Comparison of ENCODE assay signal across 12 cellular contexts in the genomic region with DNA sequence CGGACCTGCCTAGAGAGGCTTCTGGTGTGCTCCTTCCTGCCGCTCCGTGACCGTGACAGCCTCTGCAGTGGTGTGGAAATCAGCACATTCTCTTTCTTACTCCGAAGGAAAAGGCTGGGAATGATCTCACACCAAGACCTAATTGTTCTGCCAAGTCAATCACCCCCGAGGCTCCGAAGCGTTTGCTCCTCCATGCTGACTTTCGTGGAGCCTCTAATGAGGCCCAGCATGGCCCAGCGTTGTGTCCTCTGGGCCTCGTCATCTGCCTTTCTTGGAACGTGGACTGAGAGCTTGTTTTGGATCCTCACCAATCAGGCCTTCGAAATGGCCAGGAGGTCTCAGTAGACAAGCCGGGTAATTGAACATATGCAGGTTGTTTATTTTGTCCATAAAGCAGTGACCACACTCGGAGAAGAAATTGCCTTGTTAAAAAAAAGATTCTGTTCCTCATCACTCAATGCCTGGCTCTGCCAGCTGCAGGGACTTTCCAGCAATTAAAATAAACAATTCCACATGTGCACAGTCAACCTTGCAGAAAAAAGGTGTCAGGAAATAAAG.
A peak's percentile ranks its signal among the peaks of the same experiment; 100 is the strongest.
DNase-seq lines count a peak whose midpoint lies in the region; ATAC-seq, FAIRE-seq and TF ChIP-seq lines count a peak whose summit lies in the region.
"Had no signal": no experiment of that assay in that cellular context is flagged by ENCODE, and none has a peak within 500 bp of the region (broad histone marks: within the 10 kb centered on the region; RNA-seq: fewer than 3 reads in every experiment).

No MANE protein-coding gene starts in this region.

- H3K27me3 ChIP-seq in GM23338 (ENCODE audit: insufficient read depth) (no peaks in the 10 kb centered on the region), suprapubic skin (no peaks in the 10 kb centered on the region)
- H3K27me3 ChIP-seq: right lobe of liver had no signal

- no peak for ATAC-seq in GM23338
- ATAC-seq: right lobe of liver had no signal

- H3K9me3 Mint-ChIP-seq in GM23338 = no peaks in the 10 kb centered on the region
- H3K9me3 Mint-ChIP-seq in activated naive CD4-positive, alpha-beta T cell treated with anti-CD3 and anti-CD28 coated beads for 36 hours = no peaks in the 10 kb centered on the region
- peaks cover 0 to 1% (median 0%) of the 10 kb centered on the region in 7 donors for H3K9me3 Mint-ChIP-seq in CD14-positive monocyte
- H3K9me3 Mint-ChIP-seq: T-helper 1 cell treated with Interleukin-12 subunit alpha and Interleukin-12 subunit beta and Interleukin-4 antibody, amounts not matched to agents 30 μg/mL and 1 μg/mL, for 36 hours had no signal

- no peak overlapping the region for H3K27ac Mint-ChIP-seq in GM23338
- H3K27ac Mint-ChIP-seq in activated naive CD4-positive, alpha-beta T cell treated with anti-CD3 and anti-CD28 coated beads for 36 hours = no peak overlapping the region
- no peak overlapping the region for H3K27ac Mint-ChIP-seq in CD14-positive monocyte
- H3K27ac Mint-ChIP-seq: T-helper 1 cell treated with Interleukin-12 subunit alpha and Interleukin-12 subunit beta and Interleukin-4 antibody, amounts not matched to agents 30 μg/mL and 1 μg/mL, for 36 hours had no signal

- H3F3A ChIP-seq in GM23338 (replicated peaks; ENCODE audit: low read depth) = no peaks in the 10 kb centered on the region

- H3K79me2 ChIP-seq in GM23338 (replicated peaks; ENCODE audit: insufficient read depth) = no peaks in the 10 kb centered on the region

- DNase-seq in GM23338 (ENCODE audit: low spot score) (no peak), cerebellar cortex (ENCODE audit: low spot score) (peak; percentile 20), kidney glomerular epithelial cell (lab: John Stamatoyannopoulos, UW) (peak; percentile 26), suprapubic skin (ENCODE audit: low spot score in 2 of 2) (peak; percentile 78 to 83), CD14-positive monocyte (ENCODE audit: low spot score) (no peak), COR-L47 (lab: John Stamatoyannopoulos, UW) (no peak), RCC 7860 (ENCODE audit: low spot score) (no peak)
- DNase-seq in activated naive CD4-positive, alpha-beta T cell treated with anti-CD3 and anti-CD28 coated beads for 36 hours = no peak
- DNase-seq: activated CD8-positive, alpha-beta memory T cell treated with anti-CD3 and anti-CD28 coated beads, Interleukin-2, amount 50 U/mL, for 4 hours; GF-D8; right lobe of liver had no signal

- no peaks in the 10 kb centered on the region for H3K4me1 ChIP-seq in GM23338 (ENCODE audit: insufficient read depth)
- H3K4me1 ChIP-seq in suprapubic skin = peaks cover 24% of the 10 kb centered on the region
- H3K4me1 ChIP-seq: right lobe of liver had no signal

- no peak overlapping the region for H3K4me2 ChIP-seq in GM23338

- CTCF ChIA-PET in activated naive CD4-positive, alpha-beta T cell treated with anti-CD3 and anti-CD28 coated beads for 36 hours (lab: Charles Lee) = no interaction called here

- TF ChIP-seq CTCF in GM23338 (conservative IDR thresholded peaks at IDR 0.05; ENCODE audit: low read depth in 2 of 2) (no peak), suprapubic skin (IDR thresholded peaks at IDR 0.05) (no peak), CD14-positive monocyte (IDR thresholded peaks at IDR 0.05) (no peak)

- 28% methylated on average over 15 of the region's 15 CpGs for whole genome bisulfite sequencing in suprapubic skin

- H3K27me3 Mint-ChIP-seq in GM23338 (ENCODE audit: insufficient read depth, low read depth, poor library complexity) (peaks cover 7% of the 10 kb centered on the region), CD14-positive monocyte (ENCODE audit: low read depth in 3 of 3) (peaks cover 2 to 9% (median 7%) of the 10 kb centered on the region in 3 donors)
- H3K27me3 Mint-ChIP-seq in activated naive CD4-positive, alpha-beta T cell treated with anti-CD3 and anti-CD28 coated beads for 36 hours (ENCODE audit: low read depth) = peaks cover 2% of the 10 kb centered on the region

- no peaks in the 10 kb centered on the region for H3K4me1 Mint-ChIP-seq in GM23338
- no peaks in the 10 kb centered on the region for H3K4me1 Mint-ChIP-seq in activated naive CD4-positive, alpha-beta T cell treated with anti-CD3 and anti-CD28 coated beads for 36 hours (ENCODE audit: low read depth)
- no peaks in the 10 kb centered on the region for H3K4me1 Mint-ChIP-seq in CD14-positive monocyte

- no peak overlapping the region for H3K4me3 ChIP-seq in GM23338
- no peak overlapping the region for H3K4me3 ChIP-seq in suprapubic skin
- H3K4me3 ChIP-seq: right lobe of liver had no signal

- H3K9me3 ChIP-seq in suprapubic skin = no peaks in the 10 kb centered on the region
- H3K9me3 ChIP-seq: right lobe of liver had no signal

- FAIRE-seq in RCC 7860 (lab: Jason Lieb, UNC) = no peak

- H3K27ac ChIP-seq in GM23338 (ENCODE audit: low read depth) (no peak overlapping the region), suprapubic skin (peak overlapping the region; percentile 56)
- H3K27ac ChIP-seq: right lobe of liver had no signal

- TF ChIP-seq POLR2A in suprapubic skin (IDR thresholded peaks at IDR 0.05) = no peak

- H3K9me2 ChIP-seq in GM23338 (ENCODE audit: insufficient read depth) = no peaks in the 10 kb centered on the region

- H2AFZ ChIP-seq in GM23338 = 0 out of 2 replicates have a peak overlapping the region, but pooled peaks have one; percentile 43

- TF ChIP-seq EP300 in suprapubic skin (IDR thresholded peaks at IDR 0.05) = no peak

- no peaks in the 10 kb centered on the region for H3K36me3 Mint-ChIP-seq in GM23338 (ENCODE audit: low read depth)
- H3K36me3 Mint-ChIP-seq in activated naive CD4-positive, alpha-beta T cell treated with anti-CD3 and anti-CD28 coated beads for 36 hours (ENCODE audit: low read depth) = no peaks in the 10 kb centered on the region
- H3K36me3 Mint-ChIP-seq in CD14-positive monocyte = no peaks in the 10 kb centered on the region

- no peak overlapping the region for H3K4me3 Mint-ChIP-seq in GM23338
- no peak overlapping the region for H3K4me3 Mint-ChIP-seq in activated naive CD4-positive, alpha-beta T cell treated with anti-CD3 and anti-CD28 coated beads for 36 hours
- no peak overlapping the region for H3K4me3 Mint-ChIP-seq in CD14-positive monocyte
- H3K4me3 Mint-ChIP-seq: T-helper 1 cell treated with Interleukin-12 subunit alpha and Interleukin-12 subunit beta and Interleukin-4 antibody, amounts not matched to agents 30 μg/mL and 1 μg/mL, for 36 hours had no signal

- intact Hi-C loops in activated naive CD4-positive, alpha-beta T cell treated with anti-CD3 and anti-CD28 coated beads for 36 hours (cut with micrococcal nuclease) = no loop called here
- intact Hi-C loops in CD14-positive monocyte (cut with micrococcal nuclease) = no loop called here

- no peaks in the 10 kb centered on the region for H4K20me1 ChIP-seq in GM23338 (replicated peaks; ENCODE audit: insufficient read depth)

- H3K36me3 ChIP-seq in GM23338 (ENCODE audit: insufficient read depth) (no peaks in the 10 kb centered on the region), suprapubic skin (no peaks in the 10 kb centered on the region)
- H3K36me3 ChIP-seq: right lobe of liver had no signal

TF ChIP-seq in GM23338, 12 proteins besides CTCF, POLR2A, EP300 and RAD21:
- TF ChIP-seq EZH2 (IDR thresholded peaks at IDR 0.05; ENCODE audit: low read depth, unreplicated experiment) (no peak), ZNF114 (CRISPR knock-in tag; IDR thresholded peaks at IDR 0.05) (no peak)
- TF ChIP-seq, protein P1, sequence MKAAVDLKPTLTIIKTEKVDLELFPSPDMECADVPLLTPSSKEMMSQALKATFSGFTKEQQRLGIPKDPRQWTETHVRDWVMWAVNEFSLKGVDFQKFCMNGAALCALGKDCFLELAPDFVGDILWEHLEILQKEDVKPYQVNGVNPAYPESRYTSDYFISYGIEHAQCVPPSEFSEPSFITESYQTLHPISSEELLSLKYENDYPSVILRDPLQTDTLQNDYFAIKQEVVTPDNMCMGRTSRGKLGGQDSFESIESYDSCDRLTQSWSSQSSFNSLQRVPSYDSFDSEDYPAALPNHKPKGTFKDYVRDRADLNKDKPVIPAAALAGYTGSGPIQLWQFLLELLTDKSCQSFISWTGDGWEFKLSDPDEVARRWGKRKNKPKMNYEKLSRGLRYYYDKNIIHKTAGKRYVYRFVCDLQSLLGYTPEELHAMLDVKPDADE (IDR thresholded peaks at IDR 0.05) = no peak
- TF ChIP-seq, protein P2, sequence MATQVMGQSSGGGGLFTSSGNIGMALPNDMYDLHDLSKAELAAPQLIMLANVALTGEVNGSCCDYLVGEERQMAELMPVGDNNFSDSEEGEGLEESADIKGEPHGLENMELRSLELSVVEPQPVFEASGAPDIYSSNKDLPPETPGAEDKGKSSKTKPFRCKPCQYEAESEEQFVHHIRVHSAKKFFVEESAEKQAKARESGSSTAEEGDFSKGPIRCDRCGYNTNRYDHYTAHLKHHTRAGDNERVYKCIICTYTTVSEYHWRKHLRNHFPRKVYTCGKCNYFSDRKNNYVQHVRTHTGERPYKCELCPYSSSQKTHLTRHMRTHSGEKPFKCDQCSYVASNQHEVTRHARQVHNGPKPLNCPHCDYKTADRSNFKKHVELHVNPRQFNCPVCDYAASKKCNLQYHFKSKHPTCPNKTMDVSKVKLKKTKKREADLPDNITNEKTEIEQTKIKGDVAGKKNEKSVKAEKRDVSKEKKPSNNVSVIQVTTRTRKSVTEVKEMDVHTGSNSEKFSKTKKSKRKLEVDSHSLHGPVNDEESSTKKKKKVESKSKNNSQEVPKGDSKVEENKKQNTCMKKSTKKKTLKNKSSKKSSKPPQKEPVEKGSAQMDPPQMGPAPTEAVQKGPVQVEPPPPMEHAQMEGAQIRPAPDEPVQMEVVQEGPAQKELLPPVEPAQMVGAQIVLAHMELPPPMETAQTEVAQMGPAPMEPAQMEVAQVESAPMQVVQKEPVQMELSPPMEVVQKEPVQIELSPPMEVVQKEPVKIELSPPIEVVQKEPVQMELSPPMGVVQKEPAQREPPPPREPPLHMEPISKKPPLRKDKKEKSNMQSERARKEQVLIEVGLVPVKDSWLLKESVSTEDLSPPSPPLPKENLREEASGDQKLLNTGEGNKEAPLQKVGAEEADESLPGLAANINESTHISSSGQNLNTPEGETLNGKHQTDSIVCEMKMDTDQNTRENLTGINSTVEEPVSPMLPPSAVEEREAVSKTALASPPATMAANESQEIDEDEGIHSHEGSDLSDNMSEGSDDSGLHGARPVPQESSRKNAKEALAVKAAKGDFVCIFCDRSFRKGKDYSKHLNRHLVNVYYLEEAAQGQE (IDR thresholded peaks at IDR 0.05; ENCODE audit: unreplicated experiment) = no peak

Comparison
In these comparisons a context has a peak if more than half of its experiments do, and no peak if none do; other contexts are left out.
1. DNase-seq: peak in cerebellar cortex (single experiment), kidney glomerular epithelial cell (single experiment) and suprapubic skin (2 of 2); none in GM23338 (single experiment), activated naive CD4-positive, alpha-beta T cell treated with anti-CD3 and anti-CD28 coated beads for 36 hours (single experiment), CD14-positive monocyte (single experiment), COR-L47 (single experiment) and RCC 7860 (single experiment).